Comparison of ENCODE assay signal across 8 cellular contexts in the genomic region with DNA sequence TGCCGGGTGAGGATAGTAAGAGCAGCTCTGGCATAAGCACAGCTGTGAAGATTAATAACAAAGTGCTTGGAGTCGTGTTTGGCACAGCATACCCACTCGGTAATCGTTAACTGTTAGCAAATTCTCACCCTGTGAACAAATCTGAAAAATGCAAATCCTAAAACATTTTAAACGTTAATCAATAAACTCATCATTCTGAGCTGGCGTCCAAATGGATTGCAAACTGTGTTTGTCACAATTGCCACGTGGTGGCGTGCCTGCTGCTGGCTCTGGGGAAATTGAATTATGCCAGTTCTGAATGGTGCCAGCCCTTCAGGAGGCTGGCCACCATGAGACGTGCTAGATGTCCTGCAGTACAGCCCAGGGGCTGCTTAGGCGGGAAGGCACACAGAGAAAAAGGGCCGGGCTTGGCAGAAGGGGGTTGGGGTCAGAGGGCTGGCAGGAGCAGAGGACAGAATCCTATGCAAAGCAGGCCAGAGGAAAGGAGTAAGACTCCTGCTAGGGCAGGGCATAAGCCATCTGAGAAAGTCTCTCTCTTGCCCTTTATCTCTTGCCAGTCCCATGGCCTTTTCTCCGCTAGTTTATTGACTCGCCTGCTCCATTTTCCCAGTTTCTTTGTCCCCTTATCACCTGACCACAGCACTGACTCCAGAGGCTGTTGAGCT. TPM values are rescaled to one million over a fixed set of nuclear protein-coding genes. Genes with fewer than 3 reads are reported as not detected.
DNase-seq lines count a peak whose midpoint lies in the region; ATAC-seq and TF ChIP-seq lines count a peak whose summit lies in the region.

No MANE protein-coding gene starts in this region.

- H3K4me1 ChIP-seq in RWPE2 (ENCODE audit: insufficient read depth, poor library complexity, severe bottlenecking), result no peaks in the 10 kb centered on the region

- H3K4me3 ChIP-seq in HFF-Myc (replicated peaks; ENCODE audit: low read depth, low read length) (no peak overlapping the region), RWPE2 (ENCODE audit: severe bottlenecking) (no peak overlapping the region)

- CTCF ChIA-PET in CD4-positive, alpha-beta T cell (lab: Charles Lee), result interaction anchor here (0.8 to 4.6 kb wide), 2 partner anchors 41 to 74 kb away, joined by 3 to 35 read pairs; no protein-coding TSS in a partner anchor

- H3K27ac Mint-ChIP-seq in CD4-positive, alpha-beta T cell, result no peak overlapping the region

- intact Hi-C loops in CD4-positive, alpha-beta T cell (cut with DNase I, micrococcal nuclease), result loop anchor here in 1 of 2 experiments (5.0 kb wide), 1 partner anchor 46 kb away; no protein-coding TSS in a partner anchor

- H3K27me3 ChIP-seq in CD4-positive, alpha-beta T cell (ENCODE audit: control insufficient read depth, insufficient read depth, low read length), result peaks cover 72% of the 10 kb centered on the region
- H3K27me3 ChIP-seq in RWPE2 (ENCODE audit: insufficient read depth, poor library complexity, severe bottlenecking), result peaks cover 63% of the 10 kb centered on the region

- no peaks in the 10 kb centered on the region for H3K9me3 ChIP-seq in CD4-positive, alpha-beta T cell (ENCODE audit: control insufficient read depth, low read length)
- no peaks in the 10 kb centered on the region for H3K9me3 ChIP-seq in RWPE2 (ENCODE audit: severe bottlenecking)

- no peak overlapping the region for H3K27ac ChIP-seq in CD4-positive, alpha-beta T cell (ENCODE audit: low read depth, low read length)
- no peak overlapping the region for H3K27ac ChIP-seq in RWPE2 (ENCODE audit: poor library complexity, severe bottlenecking)

- H3K36me3 ChIP-seq in RWPE2 (ENCODE audit: low read depth), result no peaks in the 10 kb centered on the region

- H3K4me3 Mint-ChIP-seq in CD4-positive, alpha-beta T cell, result no peak overlapping the region

- H3K27me3 Mint-ChIP-seq in CD4-positive, alpha-beta T cell, result peaks cover 84% of the 10 kb centered on the region

- POLR2A ChIA-PET in CD4-positive, alpha-beta T cell (lab: Charles Lee), result interaction anchor here (0.7 kb wide), 1 partner anchor 92 kb away, joined by 3 read pairs; no protein-coding TSS in a partner anchor

- no peak for DNase-seq in CD4-positive, alpha-beta T cell
- DNase-seq in HFF-Myc (ENCODE audit: extremely low read depth, low read depth) (no peak), RWPE2 (ENCODE audit: low spot score) (no peak), hippocampal formation (lab: John Stamatoyannopoulos, UW) (peak; percentile 30 to 36), HPDE6-E6E7 (ENCODE audit: extremely low spot score) (no peak)
- DNase-seq in stimulated activated CD4-positive, alpha-beta T cell treated with anti-CD3 and anti-CD28 coated beads, Interleukin-4, amount 100 ng/mL, for 1 hour, result no peak
- no peak for DNase-seq in stimulated activated CD4-positive, alpha-beta T cell treated with anti-CD3 and anti-CD28 coated beads, Interleukin-4, amount 100 ng/mL, for 4 hours

- peak; percentile 23 for TF ChIP-seq CTCF in CD4-positive, alpha-beta T cell (IDR thresholded peaks at IDR 0.05)
- TF ChIP-seq CTCF in HFF-Myc (IDR thresholded peaks at IDR 0.05; ENCODE audit: low read depth, low read length, missing control alignments), result peak; percentile 28
- TF ChIP-seq CTCF in RWPE2 (IDR thresholded peaks at IDR 0.05; ENCODE audit: poor library complexity, severe bottlenecking), result peak; percentile 83

- H3K4me1 Mint-ChIP-seq in CD4-positive, alpha-beta T cell (ENCODE audit: low read depth), result peaks cover 7% of the 10 kb centered on the region

- no peaks in the 10 kb centered on the region for H3K9me3 Mint-ChIP-seq in CD4-positive, alpha-beta T cell

- no peaks in the 10 kb centered on the region for H3K36me3 Mint-ChIP-seq in CD4-positive, alpha-beta T cell (ENCODE audit: low read depth)

- no peak for ATAC-seq in CD4-positive, alpha-beta T cell (ENCODE audit: poor library complexity)
- ATAC-seq in RWPE2 (ENCODE audit: low read depth) (0 out of 3 replicates have a peak, but pooled peaks have one; percentile 3), HG02571 (IDR thresholded peaks at IDR 0.05; ENCODE audit: unreplicated experiment) (no peak)

RNA-seq across cellular contexts. Expression of gene POLG, which starts 22.1 kb away (rescaled TPM):
- 100 to 1,000 TPM; 139 to 140 TPM for total RNA-seq in CD4-positive, alpha-beta T cell

Comparison
In these comparisons a context has a peak if more than half of its experiments do, and no peak if none do; other contexts are left out.
1. DNase-seq: peak in hippocampal formation (2 of 2); none in CD4-positive, alpha-beta T cell (0 of 10), HFF-Myc (single experiment), RWPE2 (single experiment), stimulated activated CD4-positive, alpha-beta T cell treated with anti-CD3 and anti-CD28 coated beads, Interleukin-4, amount 100 ng/mL, for 1 hour (single experiment), stimulated activated CD4-positive, alpha-beta T cell treated with anti-CD3 and anti-CD28 coated beads, Interleukin-4, amount 100 ng/mL, for 4 hours (0 of 2) and HPDE6-E6E7 (single experiment).
2. CTCF ChIP-seq: peak in every context shown above with its lines; median percentile 83 in RWPE2; 28 in HFF-Myc; 23 in CD4-positive, alpha-beta T cell.